ENCODE assay signal across 21 cellular contexts in the genomic region with DNA sequence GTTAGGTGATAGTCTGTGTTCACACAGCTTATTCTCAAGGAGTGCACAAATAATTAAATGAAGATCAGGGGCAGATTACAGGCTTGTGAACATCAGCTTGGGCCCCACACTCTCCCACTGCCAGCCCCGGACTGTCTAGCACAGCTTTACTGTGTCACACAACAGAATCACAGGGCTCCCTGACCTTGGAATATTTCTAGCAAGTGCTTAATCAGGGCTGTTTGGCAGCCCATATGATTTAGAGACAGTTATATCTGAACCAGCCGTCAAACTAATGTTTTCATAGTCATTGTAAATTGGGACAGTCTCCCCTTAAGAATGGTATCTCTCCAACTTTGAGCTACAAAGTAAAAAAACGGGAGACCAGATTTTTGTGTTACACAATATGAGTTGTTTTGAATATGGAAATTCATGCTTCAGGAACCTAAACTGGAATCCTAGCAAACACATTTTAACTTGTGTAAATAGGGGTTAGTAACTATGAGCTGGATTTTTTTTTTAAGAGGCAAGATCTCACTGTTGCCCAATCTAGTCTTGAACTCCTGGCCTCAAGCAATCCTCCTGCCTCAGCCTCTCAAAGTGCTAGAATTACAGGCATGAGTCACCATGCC.
A peak's percentile ranks its signal among the peaks of the same experiment; 100 is the strongest.
DNase-seq lines count a peak whose midpoint lies in the region; TF ChIP-seq lines count a peak whose summit lies in the region.
"Had no signal": no experiment of that assay in that cellular context is flagged by ENCODE, and none has a peak within 500 bp of the region (broad histone marks: within the 10 kb centered on the region; RNA-seq: fewer than 3 reads in every experiment).

No MANE protein-coding gene starts in this region.

- H4K91ac ChIP-seq in mesenchymal stem cell (ENCODE audit: low read length): no peak overlapping the region

- peak; percentile 37 for DNase-seq in AG09309 (ENCODE audit: low read depth)
- peak; percentile 39 for DNase-seq in M059J (ENCODE audit: low read depth)
- DNase-seq in fibroblast of mammary gland (ENCODE audit: low read depth): peak; percentile 69
- DNase-seq in mesenchymal stem cell: peak; percentile 53
- no peak for DNase-seq in NCI-H2081 (lab: John Stamatoyannopoulos, UW)
- no peak for DNase-seq in dorsolateral prefrontal cortex
- DNase-seq in NCI-H524 (lab: John Stamatoyannopoulos, UW): no peak
- no peak for DNase-seq in RWPE1 (ENCODE audit: low spot score)
- DNase-seq: activated CD4-positive, alpha-beta T cell treated with anti-CD3 and anti-CD28 coated beads, Interleukin-2, amount 10 ng/mL, durations not matched to agents 7 days and 5 days; activated naive CD4-positive, alpha-beta T cell treated with anti-CD3 and anti-CD28 coated beads, Interleukin-2, amount 10 ng/mL, durations not matched to agents 7 days and 5 days; AML-193; Caco-2; foreskin keratinocyte; mesendoderm; NCI-H1417 treated with DMSO at 0.1 percent for 48 hours; NCI-H2227 treated with DMSO at 0.1 percent for 48 hours; sigmoid colon; stimulated activated CD4-positive, alpha-beta T cell treated with anti-CD3 and anti-CD28 coated beads, Interleukin-2, amount 100 ng/mL, for 48 hours had no signal

- H3K23ac ChIP-seq in mesenchymal stem cell (ENCODE audit: low read length in 2 of 2): no peak overlapping the region

- no peak overlapping the region for H3K4me2 ChIP-seq in mesenchymal stem cell (ENCODE audit: low read length, poor library complexity, severe bottlenecking)
- H3K4me2 ChIP-seq: neural progenitor cell had no signal

- H4K8ac ChIP-seq in mesenchymal stem cell (ENCODE audit: low read length): no peak overlapping the region

- H2BK120ac ChIP-seq in mesenchymal stem cell (ENCODE audit: low read depth, low read length): no peak overlapping the region

- no peaks in the 10 kb centered on the region for H3K9me3 ChIP-seq in mesenchymal stem cell (ENCODE audit: control insufficient read depth, low read length)
- H3K9me3 ChIP-seq: breast epithelium, Caco-2, sigmoid colon, SJSA1 had no signal

- intact Hi-C loops in dorsolateral prefrontal cortex (cut with DNase I): no loop called here

- no peaks in the 10 kb centered on the region for H3K79me1 ChIP-seq in mesenchymal stem cell (replicated peaks; ENCODE audit: low read length, poor library complexity, severe bottlenecking)

- no peak overlapping the region for H3K27ac ChIP-seq in mesenchymal stem cell (ENCODE audit: low read length, poor library complexity, severe bottlenecking)
- no peak overlapping the region for H3K27ac ChIP-seq in dorsolateral prefrontal cortex
- no peak overlapping the region for H3K27ac ChIP-seq in RWPE1
- H3K27ac ChIP-seq: breast epithelium, foreskin keratinocyte, neural progenitor cell, sigmoid colon, SJSA1 had no signal

- CTCF ChIA-PET in RWPE1 (lab: Yijun Ruan, JAX): interaction anchor here (0.6 kb wide), 1 partner anchor 467 kb away, joined by 4 read pairs; no protein-coding TSS in a partner anchor

- H3K9ac ChIP-seq in mesenchymal stem cell (ENCODE audit: low read length): peak overlapping the region; percentile 46
- H3K9ac ChIP-seq: neural progenitor cell had no signal

- WGBS in mesenchymal stem cell: 67% methylated on average over 2 of the region's 3 CpGs

- no peak overlapping the region for H3K4me3 ChIP-seq in AG09309 (ENCODE audit: control insufficient read depth, low read depth, low read length)
- no peak overlapping the region for H3K4me3 ChIP-seq in fibroblast of mammary gland (ENCODE audit: control insufficient read depth, low read depth, low read length)
- H3K4me3 ChIP-seq in mesenchymal stem cell (ENCODE audit: insufficient read depth in 1 of 2, low read depth in 1 of 2, low read length in 2 of 2): no peak overlapping the region
- no peak overlapping the region for H3K4me3 ChIP-seq in dorsolateral prefrontal cortex
- H3K4me3 ChIP-seq: breast epithelium, neural progenitor cell, sigmoid colon, SJSA1 had no signal

- H3K4me1 ChIP-seq in mesenchymal stem cell (ENCODE audit: control insufficient read depth, insufficient read depth, low read depth, low read length): no peaks in the 10 kb centered on the region
- H3K4me1 ChIP-seq: breast epithelium, Caco-2, foreskin keratinocyte, sigmoid colon, SJSA1 had no signal

- H2BK15ac ChIP-seq in mesenchymal stem cell (ENCODE audit: low read depth, poor library complexity, severe bottlenecking): no peak overlapping the region

- no peaks in the 10 kb centered on the region for H3K27me3 ChIP-seq in mesenchymal stem cell (ENCODE audit: control insufficient read depth in 1 of 2, insufficient read depth in 1 of 2, low read length in 2 of 2)
- peaks cover 0 to 8% (median 0%) of the 10 kb centered on the region in 45 donors for H3K27me3 ChIP-seq in dorsolateral prefrontal cortex
- H3K27me3 ChIP-seq: breast epithelium, foreskin keratinocyte, neural progenitor cell, sigmoid colon, SJSA1 had no signal

- no peak overlapping the region for H3K4ac ChIP-seq in mesenchymal stem cell (ENCODE audit: low read depth in 1 of 2, low read length in 2 of 2)

- no peaks in the 10 kb centered on the region for H3K36me3 ChIP-seq in mesenchymal stem cell (ENCODE audit: control insufficient read depth in 1 of 2, insufficient read depth in 2 of 2, low read depth in 1 of 2, low read length in 2 of 2)
- H3K36me3 ChIP-seq: breast epithelium, neural progenitor cell, sigmoid colon, SJSA1 had no signal

- POLR2A ChIA-PET in RWPE1 (lab: Yijun Ruan, JAX; ENCODE audit: low non-redundant PET): no interaction called here

- H2AK5ac ChIP-seq in mesenchymal stem cell (ENCODE audit: low read length, severe bottlenecking): no peak overlapping the region

- H3K18ac ChIP-seq in mesenchymal stem cell (ENCODE audit: low read depth in 1 of 2, low read length in 2 of 2): peak overlapping the region in 1 of 2 experiments; percentile 56

- H2BK12ac ChIP-seq in mesenchymal stem cell (ENCODE audit: low read length in 2 of 2): no peak overlapping the region

- H3K14ac ChIP-seq in mesenchymal stem cell (ENCODE audit: low read length in 2 of 2): no peak overlapping the region

- H2BK5ac ChIP-seq in mesenchymal stem cell (ENCODE audit: low read depth, low read length, poor library complexity, severe bottlenecking): no peak overlapping the region

- TF ChIP-seq CTCF in AG09309 (IDR thresholded peaks at IDR 0.05; ENCODE audit: control insufficient read depth, insufficient read depth, low read depth, low read length, missing control alignments) (no peak), fibroblast of mammary gland (conservative IDR thresholded peaks at IDR 0.05; ENCODE audit: control insufficient read depth, insufficient read depth, low read depth, low read length) (no peak), dorsolateral prefrontal cortex (IDR thresholded peaks at IDR 0.05 in 54 of 56, conservative IDR thresholded peaks at IDR 0.05 in 2 of 56; ENCODE audit: low read depth in 1 of 56, partially characterized antibody in 56 of 56) (no peak), RWPE1 (conservative IDR thresholded peaks at IDR 0.05; ENCODE audit: low read depth) (no peak)

- no peak overlapping the region for H2AFZ ChIP-seq in mesenchymal stem cell (ENCODE audit: low read depth, low read length)
- H2AFZ ChIP-seq: neural progenitor cell had no signal

Comparison
In these comparisons a context has a peak if more than half of its experiments do, and no peak if none do; other contexts are left out.
1. DNase-seq: peak in AG09309 (single experiment), M059J (single experiment), fibroblast of mammary gland (single experiment) and mesenchymal stem cell (single experiment); none in NCI-H2081 (0 of 2), dorsolateral prefrontal cortex (0 of 10), NCI-H524 (0 of 2) and RWPE1 (single experiment).